19 cellular contexts compared by ENCODE assay signal in genomic region chr3:67305160-67305559, GRCh38.
DNase-seq lines count a peak whose midpoint lies in the region; ATAC-seq, FAIRE-seq and TF ChIP-seq lines count a peak whose summit lies in the region.
"Had no signal": no experiment of that assay in that cellular context is flagged by ENCODE, and none has a peak within 500 bp of the region (broad histone marks: within the 10 kb centered on the region; RNA-seq: fewer than 3 reads in every experiment).

No MANE protein-coding gene starts in this region.

- H2BK5ac ChIP-seq in H1 (ENCODE audit: low read depth, low read length) = no peak overlapping the region

- intact Hi-C loops in activated naive CD4-positive, alpha-beta T cell treated with anti-CD3 and anti-CD28 coated beads for 36 hours (cut with micrococcal nuclease) = loop anchor here (2.0 kb wide), 1 partner anchor 44 kb away; no protein-coding TSS in a partner anchor
- intact Hi-C loops in colonic mucosa (cut with DNase I) = no loop called here

- no peak overlapping the region for H4K5ac ChIP-seq in H1 (ENCODE audit: insufficient read length, low read depth, low read length)

- no peak for TF ChIP-seq RAD21 in H1 (IDR thresholded peaks at IDR 0.05 in 1 of 2, conservative IDR thresholded peaks at IDR 0.05 in 1 of 2; ENCODE audit: low read depth in 2 of 2, low read length in 2 of 2)

- DNase-seq in activated naive CD4-positive, alpha-beta T cell treated with anti-CD3 and anti-CD28 coated beads, Interleukin-2, amount 50 U/mL, for 72 hours (ENCODE audit: low spot score in 2 of 2) = no peak
- no peak for DNase-seq in activated naive CD4-positive, alpha-beta T cell treated with anti-CD3 and anti-CD28 coated beads for 36 hours
- DNase-seq in H1 (ENCODE audit: low read depth in 1 of 2, low spot score in 2 of 2) = no peak
- no peak for DNase-seq in neural progenitor cell (ENCODE audit: low spot score)
- no peak for DNase-seq in colonic mucosa
- DNase-seq: C1 segment of cervical spinal cord; Calu3; CD4-positive, alpha-beta memory T cell; COR-L47; DMS53; DMS79 treated with DMSO at 0.1 percent for 48 hours; GF-D8; GOT3; H7; HCEC 1CT had no signal

- FAIRE-seq in H1 (lab: Jason Lieb, UNC) = no peak
- FAIRE-seq: GM12891, GM18507 had no signal

- H2BK15ac ChIP-seq in H1 (ENCODE audit: low read length) = no peak overlapping the region

- H3K56ac ChIP-seq in H1 (replicated peaks; ENCODE audit: insufficient read length, low read depth, low read length) = no peak overlapping the region

- POLR2A ChIA-PET in H1 (lab: Charles Lee; ENCODE audit: partially characterized antibody) = no interaction called here

- WGBS in H1 (ENCODE audit: extremely low coverage in 1 of 2, insufficient coverage in 1 of 2, insufficient read length in 1 of 2, insufficient replicate concordance in 2 of 2, low coverage in 1 of 2, low lambda C conversion rate in 2 of 2, missing lambda C conversion rate in 1 of 2), 2 experiments = 82% methylated on average over 2 of the region's 2 CpGs; no CpG with 5 or more reads in 1 of the 2 experiments

- H3K23me2 ChIP-seq in H1 (ENCODE audit: low read depth, low read length) = no peaks in the 10 kb centered on the region

- H3K27me3 Mint-ChIP-seq in activated naive CD4-positive, alpha-beta T cell treated with anti-CD3 and anti-CD28 coated beads for 36 hours (ENCODE audit: low read depth) = peaks cover 2% of the 10 kb centered on the region
- H3K27me3 Mint-ChIP-seq in neural progenitor cell (ENCODE audit: insufficient read depth, low read depth) = peaks cover 3% of the 10 kb centered on the region

- no peak overlapping the region for H2BK120ac ChIP-seq in H1 (replicated peaks; ENCODE audit: low read depth, low read length)

- peak; percentile 26 to 70 for ATAC-seq in activated naive CD4-positive, alpha-beta T cell treated with anti-CD3 and anti-CD28 coated beads, Interleukin-2, amount 50 U/mL, for 72 hours
- no peak for ATAC-seq in activated CD4-positive, CD25-positive, alpha-beta regulatory T cell treated with anti-CD3 and anti-CD28 coated beads, Interleukin-2, amount 50 U/mL, for 24 hours

- TF ChIP-seq EP300 in H1 (IDR thresholded peaks at IDR 0.05; ENCODE audit: borderline replicate concordance in 1 of 2, low read depth in 2 of 2, low read length in 2 of 2) = no peak

- H3K14ac ChIP-seq in H1 (ENCODE audit: insufficient read length) = no peak overlapping the region

- no peak overlapping the region for H3K9ac ChIP-seq in H1 (replicated peaks in 1 of 4; ENCODE audit: extremely low read depth in 1 of 4, low read depth in 3 of 4, low read length in 3 of 4)
- H3K9ac ChIP-seq in neural progenitor cell = no peak overlapping the region
- H3K9ac ChIP-seq in parathyroid adenoma = no peak overlapping the region
- H3K9ac ChIP-seq in colonic mucosa (ENCODE audit: low read depth in 2 of 2, low read length in 2 of 2) = no peak overlapping the region

- no peak overlapping the region for H3K4me3 Mint-ChIP-seq in activated naive CD4-positive, alpha-beta T cell treated with anti-CD3 and anti-CD28 coated beads for 36 hours
- H3K4me3 Mint-ChIP-seq in neural progenitor cell = no peak overlapping the region
- H3K4me3 Mint-ChIP-seq: CD4-positive, alpha-beta memory T cell had no signal

- H3K36me3 Mint-ChIP-seq in activated naive CD4-positive, alpha-beta T cell treated with anti-CD3 and anti-CD28 coated beads, Interleukin-2, amount 50 U/mL, for 72 hours = no peaks in the 10 kb centered on the region
- H3K36me3 Mint-ChIP-seq in activated naive CD4-positive, alpha-beta T cell treated with anti-CD3 and anti-CD28 coated beads for 36 hours (ENCODE audit: low read depth) = no peaks in the 10 kb centered on the region
- no peaks in the 10 kb centered on the region for H3K36me3 Mint-ChIP-seq in neural progenitor cell
- H3K36me3 Mint-ChIP-seq: CD4-positive, alpha-beta memory T cell had no signal

- H3K27ac ChIP-seq in H1 (ENCODE audit: low read depth, low read length) (no peak overlapping the region), neural progenitor cell (no peak overlapping the region), parathyroid adenoma (no peak overlapping the region), colonic mucosa (no peak overlapping the region)

- no peak for TF ChIP-seq POLR2A in H1 (IDR thresholded peaks at IDR 0.05; ENCODE audit: control extremely low read depth in 1 of 2, low read depth in 2 of 2, low read length in 2 of 2)

- H3K4me1 Mint-ChIP-seq in activated naive CD4-positive, alpha-beta T cell treated with anti-CD3 and anti-CD28 coated beads for 36 hours (ENCODE audit: low read depth) = peaks cover 15% of the 10 kb centered on the region
- H3K4me1 Mint-ChIP-seq in neural progenitor cell = peaks cover 28% of the 10 kb centered on the region
- H3K4me1 Mint-ChIP-seq: CD4-positive, alpha-beta memory T cell had no signal

- H3K27me3 ChIP-seq in H1 (replicated peaks in 1 of 4; ENCODE audit: control insufficient read depth in 3 of 4, extremely low read depth in 1 of 4, insufficient read depth in 3 of 4, low read length in 3 of 4) (no peaks in the 10 kb centered on the region), neural progenitor cell (no peaks in the 10 kb centered on the region), parathyroid adenoma (ENCODE audit: control insufficient read depth, insufficient read depth, low read length) (no peaks in the 10 kb centered on the region), colonic mucosa (no peaks in the 10 kb centered on the region)

- no peak overlapping the region for H3K27ac Mint-ChIP-seq in activated naive CD4-positive, alpha-beta T cell treated with anti-CD3 and anti-CD28 coated beads, Interleukin-2, amount 50 U/mL, for 72 hours
- no peak overlapping the region for H3K27ac Mint-ChIP-seq in activated naive CD4-positive, alpha-beta T cell treated with anti-CD3 and anti-CD28 coated beads for 36 hours
- peak overlapping the region; percentile 18 for H3K27ac Mint-ChIP-seq in neural progenitor cell
- H3K27ac Mint-ChIP-seq: CD4-positive, alpha-beta memory T cell had no signal

- H3K79me2 ChIP-seq in H1 (ENCODE audit: control insufficient read depth in 1 of 2, insufficient read depth in 2 of 2, low read length in 2 of 2) (no peaks in the 10 kb centered on the region), neural progenitor cell (ENCODE audit: low read depth) (no peaks in the 10 kb centered on the region), parathyroid adenoma (no peaks in the 10 kb centered on the region)

- H3K4me3 ChIP-seq in H1 (ENCODE audit: extremely low read depth in 1 of 4, insufficient read depth in 2 of 4, low read depth in 3 of 4, low read length in 4 of 4) = no peak overlapping the region
- H3K4me3 ChIP-seq in neural progenitor cell = no peak overlapping the region
- no peak overlapping the region for H3K4me3 ChIP-seq in parathyroid adenoma (ENCODE audit: low read depth, low read length)
- H3K4me3 ChIP-seq in colonic mucosa = no peak overlapping the region

- H3F3A ChIP-seq in neural progenitor cell (ENCODE audit: low read depth) = no peaks in the 10 kb centered on the region

- no peak overlapping the region for H3K18ac ChIP-seq in H1 (ENCODE audit: extremely low read depth, low read length)

- no peak overlapping the region for H3K4ac ChIP-seq in H1 (replicated peaks; ENCODE audit: insufficient read length, low read depth, low read length)

- H2AK5ac ChIP-seq in H1 (ENCODE audit: low read depth, low read length) = no peak overlapping the region

- H3K9me3 ChIP-seq in H1 (ENCODE audit: insufficient read depth in 2 of 2, low read depth in 1 of 2, low read length in 1 of 2) = no peaks in the 10 kb centered on the region
- no peaks in the 10 kb centered on the region for H3K9me3 ChIP-seq in neural progenitor cell (ENCODE audit: low read depth)
- H3K9me3 ChIP-seq in parathyroid adenoma (ENCODE audit: control insufficient read depth, low read length) = no peaks in the 10 kb centered on the region
- no peaks in the 10 kb centered on the region for H3K9me3 ChIP-seq in colonic mucosa

- H3K9me3 Mint-ChIP-seq in activated naive CD4-positive, alpha-beta T cell treated with anti-CD3 and anti-CD28 coated beads, Interleukin-2, amount 50 U/mL, for 72 hours = no peaks in the 10 kb centered on the region
- H3K9me3 Mint-ChIP-seq in activated naive CD4-positive, alpha-beta T cell treated with anti-CD3 and anti-CD28 coated beads for 36 hours = peaks cover 3% of the 10 kb centered on the region
- peaks cover 2% of the 10 kb centered on the region for H3K9me3 Mint-ChIP-seq in neural progenitor cell

- H2BK20ac ChIP-seq in H1 (ENCODE audit: low read length) = no peak overlapping the region

- H4K20me1 ChIP-seq in H1 (replicated peaks in 1 of 2; ENCODE audit: control insufficient read depth in 1 of 2, insufficient read depth in 2 of 2, low read length in 2 of 2) = no peaks in the 10 kb centered on the region
- no peaks in the 10 kb centered on the region for H4K20me1 ChIP-seq in neural progenitor cell (ENCODE audit: low read depth)

- H3K79me1 ChIP-seq in H1 (ENCODE audit: low read depth, low read length) = no peaks in the 10 kb centered on the region

- no peak overlapping the region for H3K4me2 ChIP-seq in H1 (ENCODE audit: insufficient read depth in 1 of 2, low read depth in 2 of 2, low read length in 2 of 2)
- H3K4me2 ChIP-seq in neural progenitor cell = no peak overlapping the region
- H3K4me2 ChIP-seq in parathyroid adenoma (ENCODE audit: low read length) = no peak overlapping the region

- no peak overlapping the region for H4K91ac ChIP-seq in H1 (replicated peaks; ENCODE audit: insufficient read length, low read length)

- TF ChIP-seq CTCF in H1 (IDR thresholded peaks at IDR 0.05; ENCODE audit: control extremely low read depth in 1 of 3, insufficient read depth in 1 of 3, low read depth in 1 of 3, low read length in 3 of 3) (no peak), neural progenitor cell (IDR thresholded peaks at IDR 0.05) (no peak), parathyroid adenoma (IDR thresholded peaks at IDR 0.05) (no peak), colonic mucosa (IDR thresholded peaks at IDR 0.05) (no peak)

- no peak overlapping the region for H4K8ac ChIP-seq in H1 (ENCODE audit: extremely low read depth, insufficient read depth, low read length)

- H2BK12ac ChIP-seq in H1 (ENCODE audit: low read depth, low read length) = no peak overlapping the region

- H3K36me3 ChIP-seq in H1 (ENCODE audit: control insufficient read depth in 2 of 4, insufficient read depth in 4 of 4, low read length in 3 of 4) (no peaks in the 10 kb centered on the region), neural progenitor cell (no peaks in the 10 kb centered on the region), parathyroid adenoma (ENCODE audit: control insufficient read depth, insufficient read depth, low read length) (no peaks in the 10 kb centered on the region), colonic mucosa (no peaks in the 10 kb centered on the region)

- H2AFZ ChIP-seq in H1 (ENCODE audit: low read length) (peak overlapping the region; percentile 40; the same call in 1 of the 2 replicates), neural progenitor cell (replicated peaks) (no peak overlapping the region), parathyroid adenoma (peak overlapping the region; percentile 3)

- CTCF ChIA-PET in activated naive CD4-positive, alpha-beta T cell treated with anti-CD3 and anti-CD28 coated beads for 36 hours (lab: Charles Lee) = interaction anchor here (0.8 kb wide), 1 partner anchor 111 kb away, joined by 3 read pairs; no protein-coding TSS in a partner anchor
- CTCF ChIA-PET in H1 (lab: Charles Lee; ENCODE audit: partially characterized antibody) = interaction anchor here (0.9 kb wide), 1 partner anchor 333 kb away, joined by 3 read pairs; no protein-coding TSS in a partner anchor

- peaks cover 0 to 6% (median 2%) of the 10 kb centered on the region in 4 experiments; a peak in 2 of 7 replicates for H3K4me1 ChIP-seq in H1 (replicated peaks in 1 of 4; ENCODE audit: control insufficient read depth in 3 of 4, insufficient read depth in 4 of 4, low read length in 3 of 4)
- peaks cover 3% of the 10 kb centered on the region for H3K4me1 ChIP-seq in neural progenitor cell
- peaks cover 3% of the 10 kb centered on the region for H3K4me1 ChIP-seq in parathyroid adenoma
- no peaks in the 10 kb centered on the region for H3K4me1 ChIP-seq in colonic mucosa

- no peak overlapping the region for H3K23ac ChIP-seq in H1 (ENCODE audit: insufficient read length)

Comparison
In these comparisons a context has a peak if more than half of its experiments do, and no peak if none do; other contexts are left out.
1. ATAC-seq: peak in activated naive CD4-positive, alpha-beta T cell treated with anti-CD3 and anti-CD28 coated beads, Interleukin-2, amount 50 U/mL, for 72 hours (2 of 2); none in activated CD4-positive, CD25-positive, alpha-beta regulatory T cell treated with anti-CD3 and anti-CD28 coated beads, Interleukin-2, amount 50 U/mL, for 24 hours (0 of 2).